11 cellular contexts compared by ENCODE assay signal in the genomic region with DNA sequence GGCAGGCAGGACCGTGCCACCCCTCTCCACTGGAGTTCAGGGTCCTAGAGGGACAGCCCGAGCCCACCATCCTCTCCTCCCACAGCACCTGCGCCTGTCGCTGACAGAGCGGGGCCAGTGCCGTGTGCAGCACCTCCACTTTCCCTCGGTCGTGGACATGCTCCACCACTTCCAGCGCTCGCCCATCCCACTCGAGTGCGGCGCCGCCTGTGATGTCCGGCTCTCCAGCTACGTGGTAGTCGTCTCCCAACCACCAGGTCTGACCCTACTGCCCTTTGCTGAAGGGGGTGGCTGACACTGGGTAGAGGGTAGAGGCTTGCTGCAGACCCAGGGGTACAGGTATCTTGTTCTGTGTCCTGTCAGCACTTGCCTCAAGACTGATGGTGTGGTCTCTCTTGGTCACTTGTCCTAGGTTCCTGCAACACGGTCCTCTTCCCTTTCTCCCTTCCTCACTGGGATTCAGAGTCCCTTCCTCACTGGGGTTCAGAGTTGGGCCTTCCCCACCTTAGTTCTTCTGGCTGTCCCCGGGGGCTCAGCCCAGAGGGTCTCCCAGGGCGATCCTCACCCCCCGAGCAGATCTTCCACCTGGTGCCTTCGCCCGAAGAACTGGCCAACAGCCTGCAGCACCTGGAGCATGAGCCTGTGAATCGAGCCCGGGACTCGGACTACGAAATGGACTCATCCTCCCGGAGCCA. TPM values are rescaled to one million over a fixed set of nuclear protein-coding genes. Genes with fewer than 3 reads are reported as not detected.
DNase-seq lines count a peak whose midpoint lies in the region; ATAC-seq, FAIRE-seq and TF ChIP-seq lines count a peak whose summit lies in the region.
"Had no signal": no experiment of that assay in that cellular context is flagged by ENCODE, and none has a peak within 500 bp of the region (broad histone marks: within the 10 kb centered on the region; RNA-seq: fewer than 3 reads in every experiment).

No MANE protein-coding gene starts in this region.

- POLR2A ChIA-PET in GM12878 (lab: Charles Lee), result interaction anchor here (5.0 kb wide), 1 partner anchor 13 kb away, joined by 80 read pairs; no protein-coding TSS in a partner anchor

- peaks cover 34% of the 10 kb centered on the region for H3K79me2 ChIP-seq in GM12878 (ENCODE audit: control insufficient read depth, insufficient read depth, low read length)

- TF ChIP-seq POLR2A in heart left ventricle (IDR thresholded peaks at IDR 0.05) (no peak), GM12878 (IDR thresholded peaks at IDR 0.05; ENCODE audit: low read depth, low read length) (peak; percentile 60), vagina (IDR thresholded peaks at IDR 0.05) (no peak)

- no TSS peak for BruUV-seq in GM12878 (replicated peaks; lab: Mats Ljungman, UMichigan)

- no peak for FAIRE-seq in GM12878 (lab: Jason Lieb, UNC)

- H3K4me2 ChIP-seq in GM12878 (ENCODE audit: control insufficient read depth, insufficient read depth), result no peak overlapping the region

- SMC1A ChIA-PET in GM12878 (lab: Charles Lee; ENCODE audit: uncharacterized antibody, unreplicated experiment), result interaction anchor here (1.0 to 16.8 kb wide), 6 partner anchors 13 to 50 kb away, joined by 3 to 605 read pairs (median 80); a partner anchor contains a TSS

- H3K36me3 ChIP-seq in heart left ventricle (peaks cover 0 to 77% (median 60%) of the 10 kb centered on the region in 9 donors), GM12878 (ENCODE audit: control insufficient read depth in 2 of 2, insufficient read depth in 2 of 2, low read length in 1 of 2) (peaks cover 29 to 50% of the 10 kb centered on the region in 2 experiments), vagina (peaks cover 0 to 29% of the 10 kb centered on the region in 2 donors)

- no peak for TF ChIP-seq RAD21 in GM12878 (IDR thresholded peaks at IDR 0.05; ENCODE audit: insufficient read depth, low read depth, low read length)

- peak overlapping the region in 11 of 12 donors; percentile 55 to 89 (median 82) for H3K27ac ChIP-seq in heart left ventricle
- H3K27ac ChIP-seq in GM12878 (ENCODE audit: control insufficient read depth, insufficient read depth), result peak overlapping the region; percentile 57
- no peak overlapping the region for H3K27ac ChIP-seq in vagina

- no peaks in the 10 kb centered on the region for H3K9me3 ChIP-seq in heart left ventricle
- no peaks in the 10 kb centered on the region for H3K9me3 ChIP-seq in GM12878 (replicated peaks; ENCODE audit: control insufficient read depth, insufficient read depth, low read length)
- H3K9me3 ChIP-seq in vagina, result no peaks in the 10 kb centered on the region

- H3K27me3 ChIP-seq in heart left ventricle (no peaks in the 10 kb centered on the region), GM12878 (replicated peaks in 1 of 2; ENCODE audit: control insufficient read depth in 2 of 2, insufficient read depth in 2 of 2, low read length in 1 of 2) (no peaks in the 10 kb centered on the region), vagina (no peaks in the 10 kb centered on the region)

- no peak for DNase-seq in heart left ventricle
- no peak for DNase-seq in left cardiac atrium
- DNase-seq in GM12878 (ENCODE audit: low read depth, low spot score), result no peak
- peak; percentile 82 for DNase-seq in mesenteric fat pad (ENCODE audit: low spot score)
- peak; percentile 85 to 86 for DNase-seq in vagina (ENCODE audit: extremely low spot score in 2 of 2)
- no peak for DNase-seq in dermis blood vessel endothelial cell
- DNase-seq in kidney tubule cell (ENCODE audit: low spot score), result no peak
- DNase-seq: effector memory CD8-positive, alpha-beta T cell; NCI-H2029; PC-3 had no signal

- no peak overlapping the region for H2AFZ ChIP-seq in GM12878 (ENCODE audit: control insufficient read depth, low read depth, low read length)

- in situ Hi-C loops in GM12878 (cut with MboI), result loop anchor here (5.0 to 25.0 kb wide), 3 partner anchors 45 to 1765 kb away; a partner anchor contains a TSS

- TF ChIP-seq CTCF in heart left ventricle (IDR thresholded peaks at IDR 0.05) (no peak), GM12878 (IDR thresholded peaks at IDR 0.05 in 2 of 3, conservative IDR thresholded peaks at IDR 0.05 in 1 of 3; ENCODE audit: control insufficient read depth in 2 of 3, extremely low read depth in 1 of 3, insufficient read depth in 1 of 3, low read depth in 3 of 3, low read length in 3 of 3) (no peak), vagina (IDR thresholded peaks at IDR 0.05) (no peak)

- intact Hi-C loops in heart left ventricle (cut with DNase I) (loop anchor here in 3 of 10 donors (2.0 to 5.0 kb wide), 2 partner anchors 40 to 45 kb away; a partner anchor contains a TSS), left cardiac atrium (cut with DNase I) (no loop called here), GM12878 (cut with micrococcal nuclease; ENCODE audit: unreplicated experiment) (no loop called here), vagina (cut with DNase I) (loop anchor here (5.0 kb wide), 1 partner anchor 45 kb away; no protein-coding TSS in a partner anchor)

- ATAC-seq in heart left ventricle, result no peak
- ATAC-seq in left cardiac atrium, result no peak
- no peak for ATAC-seq in GM12878
- ATAC-seq in HG03280 (IDR thresholded peaks at IDR 0.05; ENCODE audit: unreplicated experiment), result no peak
- ATAC-seq: effector memory CD8-positive, alpha-beta T cell; PC-3 had no signal

- H3K4me3 ChIP-seq in heart left ventricle (no peak overlapping the region), GM12878 (no peak overlapping the region), vagina (no peak overlapping the region)

- WGBS in heart left ventricle, 4 donors, result 83 to 87% (median 84%) methylated on average over 28 of the region's 28 CpGs
- 97% methylated on average over 28 of the region's 28 CpGs for WGBS in GM12878 (ENCODE audit: insufficient coverage, insufficient replicate concordance, low lambda C conversion rate, missing lambda C conversion rate)

- no peak overlapping the region; the same call in 1 of the 2 replicates for H3K9ac ChIP-seq in GM12878 (ENCODE audit: control insufficient read depth, insufficient read depth, low read length)

- peaks cover 2% of the 10 kb centered on the region; the same call in 1 of the 2 replicates for H4K20me1 ChIP-seq in GM12878 (ENCODE audit: control insufficient read depth, insufficient read depth)

- RAD21 ChIA-PET in GM12878 (lab: Charles Lee; ENCODE audit: unreplicated experiment), result interaction anchor here (0.6 to 22.6 kb wide), 4 partner anchors 13 to 47 kb away, joined by 3 to 804 read pairs (median 4); a partner anchor contains a TSS

- no peak for TF ChIP-seq EP300 in GM12878 (IDR thresholded peaks at IDR 0.05; ENCODE audit: borderline replicate concordance in 1 of 2, control insufficient read depth in 1 of 2, low read depth in 2 of 2, low read length in 2 of 2)

- H3K4me1 ChIP-seq in heart left ventricle (peaks cover 27 to 94% (median 86%) of the 10 kb centered on the region in 12 donors), GM12878 (ENCODE audit: control insufficient read depth, insufficient read depth, low read length) (peaks cover 72% of the 10 kb centered on the region), vagina (peaks cover 56% of the 10 kb centered on the region)

- CTCF ChIA-PET in GM12878 (lab: Yijun Ruan, JAX), result interaction anchor here (1.1 to 27.3 kb wide), 3 partner anchors 20 to 81 kb away, joined by 3 to 1117 read pairs (median 160); a partner anchor contains a TSS

TF ChIP-seq in GM12878, 131 proteins besides CTCF, POLR2A, EP300 and RAD21:
- TF ChIP-seq SREBF1 (IDR thresholded peaks at IDR 0.05; ENCODE audit: low read length), result no peak
- no peak for TF ChIP-seq NR2C1 (IDR thresholded peaks at IDR 0.05)
- no peak for TF ChIP-seq MYB (IDR thresholded peaks at IDR 0.05; ENCODE audit: borderline replicate concordance, low read depth, low read length)
- no peak for TF ChIP-seq HCFC1 (IDR thresholded peaks at IDR 0.05; ENCODE audit: low read length)
- TF ChIP-seq MYC (IDR thresholded peaks at IDR 0.05; ENCODE audit: insufficient read depth, insufficient read length, insufficient replicate concordance, low read length, severe bottlenecking), result no peak

RNA-seq across cellular contexts. Expression of a gene that starts 42.0 kb away (rescaled TPM):
- total RNA-seq in heart left ventricle, result 10 to 100 TPM; 35.8 to 76.7 (median 40.3) TPM
- polyA plus RNA-seq in heart left ventricle, result 10 to 100 TPM; 11.3 to 16.8 TPM
- 10 to 100 TPM; 27.1 to 39.6 TPM for total RNA-seq in left cardiac atrium
- total RNA-seq in GM12878 (2013; cell fraction: nucleolus; rRNA removed), result 28.3 and 28.4 TPM in 2 replicates
- total RNA-seq in GM12878 (2014; rRNA removed), result 32.3 and 32.5 TPM in 2 replicates
- 25.3 and 27.6 TPM in 2 replicates for total RNA-seq in GM12878 (2014; rRNA removed; fragmentation: Illumina TruSeq; extraction: Trizol)
- 43.2 and 46.4 TPM in 2 replicates for total RNA-seq in GM12878 (2021)
- polyA plus RNA-seq in GM12878 (2011; ENCODE audit: low read depth), result 18.6 TPM
- polyA plus RNA-seq in GM12878 (2011; rRNA removed), result 15.0 and 19.1 TPM in 2 replicates
- polyA plus RNA-seq in GM12878 (2011; cell fraction: cytosol; rRNA removed), result 19.4 and 21.7 TPM in 2 replicates
- polyA plus RNA-seq in GM12878 (2011; cell fraction: nucleus; rRNA removed), result 18.9 and 27.2 TPM in 2 replicates
- polyA plus RNA-seq in GM12878 (2012), result 18.0 and 25.3 TPM in 2 replicates
- 35.6 and 38.3 TPM in 2 replicates for polyA plus RNA-seq in GM12878 (2014; fragmentation: Illumina TruSeq; extraction: Trizol)
- polyA plus RNA-seq in GM12878 (2014; fragmentation: Nextera tagmentation; extraction: Ambion mirVana), result 1 to 10 TPM; 5.8 to 8.5 TPM
- 28.1 and 31.0 TPM in 2 replicates for polyA plus RNA-seq in GM12878 (2014; rRNA removed)
- 10 to 100 TPM in 1 of 2 experiments, 1 to 10 TPM in 1; 9.1 to 11.9 TPM for polyA plus RNA-seq in GM12878 (2016; fragmentation: Nextera tagmentation; extraction: Ambion mirVana)
- polyA minus RNA-seq in GM12878 (2011; rRNA and poly(A)+ RNA removed), result 15.0 and 18.0 TPM in 2 replicates
- 11.4 and 13.1 TPM in 2 replicates for polyA minus RNA-seq in GM12878 (2011; cell fraction: cytosol; rRNA and poly(A)+ RNA removed)
- polyA minus RNA-seq in GM12878 (2011; cell fraction: nucleus; rRNA and poly(A)+ RNA removed), result 4.8 and 11.5 TPM in 2 replicates
- total RNA-seq in mesenteric fat pad, result 43.3 TPM
- 24.1 TPM for total RNA-seq in vagina
- 93.6 and 111 TPM in 2 replicates for total RNA-seq in dermis blood vessel endothelial cell

Comparison
In these comparisons a context has a peak if more than half of its experiments do, and no peak if none do; other contexts are left out.
1. DNase-seq: peak in mesenteric fat pad (single experiment) and vagina (2 of 2); none in heart left ventricle (0 of 5), left cardiac atrium (single experiment), GM12878 (single experiment), dermis blood vessel endothelial cell (single experiment) and kidney tubule cell (single experiment).